Comparison of ENCODE assay signal across 13 cellular contexts in the genomic region with DNA sequence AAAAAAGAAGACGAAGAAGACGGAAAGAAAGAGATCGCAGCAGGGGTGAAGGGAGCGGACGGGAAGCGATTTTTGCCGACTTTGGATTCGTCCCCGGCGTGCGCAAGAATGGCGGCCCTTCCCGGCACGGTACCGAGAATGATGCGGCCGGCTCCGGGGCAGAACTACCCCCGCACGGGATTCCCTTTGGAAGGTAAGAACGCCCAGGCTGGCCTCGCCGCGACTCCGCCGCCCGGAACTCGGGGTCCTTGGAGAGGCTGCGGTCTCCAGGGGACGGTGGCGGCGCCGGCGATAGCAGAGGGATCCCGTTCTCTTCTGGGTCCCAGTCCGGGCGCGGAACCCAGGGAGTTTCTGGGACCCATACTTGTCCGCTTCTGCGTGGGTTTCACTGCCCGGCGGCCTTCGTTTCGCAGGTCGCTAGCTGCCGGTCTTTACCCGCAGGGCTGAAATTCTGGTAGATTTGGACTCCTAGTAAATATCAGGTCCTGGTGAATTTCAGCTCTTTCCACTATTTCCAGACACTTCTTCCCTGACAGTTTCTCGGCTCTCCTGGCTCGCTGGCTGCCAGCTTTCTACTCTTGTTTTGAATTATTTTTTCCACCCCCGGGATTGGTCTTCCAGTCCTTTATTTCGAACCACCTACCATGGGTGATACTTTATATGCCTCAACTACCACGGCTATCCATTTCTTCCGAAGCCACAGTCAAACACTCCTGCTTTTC. TPM values are rescaled to one million over a fixed set of nuclear protein-coding genes. Genes with fewer than 3 reads are reported as not detected.
A peak's percentile ranks its signal among the peaks of the same experiment; 100 is the strongest.
DNase-seq lines count a peak whose midpoint lies in the region; ATAC-seq and TF ChIP-seq lines count a peak whose summit lies in the region.
"Had no signal": no experiment of that assay in that cellular context is flagged by ENCODE, and none has a peak within 500 bp of the region (broad histone marks: within the 10 kb centered on the region; RNA-seq: fewer than 3 reads in every experiment).

No MANE protein-coding gene starts in this region.

- H3K4me1 ChIP-seq in smooth muscle cell (ENCODE audit: low read depth) (peaks cover 41% of the 10 kb centered on the region), gastroesophageal sphincter (peaks cover 0 to 22% (median 11%) of the 10 kb centered on the region in 3 donors)
- H3K4me1 ChIP-seq: right lobe of liver, testis had no signal

- peaks cover 6% of the 10 kb centered on the region for H3K36me3 Mint-ChIP-seq in activated CD4-positive, alpha-beta T cell treated with anti-CD3 and anti-CD28 coated beads, Interleukin-2, amount 10 ng/mL, durations not matched to agents 24 days and 14 days (ENCODE audit: low read depth)
- H3K36me3 Mint-ChIP-seq in activated T-helper 1 cell treated with anti-CD3 and anti-CD28 coated beads, Interleukin-12 subunit alpha, Interleukin-12 subunit beta, Interleukin-2, Interleukin-4 antibody, amounts not matched to agents 30 ng/mL and 10 ng/mL and 1 ng/mL, durations not matched to agents 14 hours and 24 hours and 36 hours (ENCODE audit: low read depth), result peaks cover 10% of the 10 kb centered on the region
- H3K36me3 Mint-ChIP-seq in CD14-positive monocyte, result peaks cover 2 to 3% of the 10 kb centered on the region in 2 donors

- peaks cover 87% of the 10 kb centered on the region for H3K27me3 Mint-ChIP-seq in activated CD4-positive, alpha-beta T cell treated with anti-CD3 and anti-CD28 coated beads, Interleukin-2, amount 10 ng/mL, durations not matched to agents 24 days and 14 days
- peaks cover 79% of the 10 kb centered on the region for H3K27me3 Mint-ChIP-seq in activated T-helper 1 cell treated with anti-CD3 and anti-CD28 coated beads, Interleukin-12 subunit alpha, Interleukin-12 subunit beta, Interleukin-2, Interleukin-4 antibody, amounts not matched to agents 30 ng/mL and 10 ng/mL and 1 ng/mL, durations not matched to agents 14 hours and 24 hours and 36 hours (ENCODE audit: insufficient read depth)
- H3K27me3 Mint-ChIP-seq in CD14-positive monocyte (ENCODE audit: low read depth in 3 of 3), result peaks cover 95 to 99% (median 98%) of the 10 kb centered on the region in 3 donors

- TF ChIP-seq POLR2A in gastroesophageal sphincter (IDR thresholded peaks at IDR 0.05), result no peak

- H3K4me3 ChIP-seq in smooth muscle cell (no peak overlapping the region), gastroesophageal sphincter (peak overlapping the region in 1 of 2 donors; percentile 12)
- H3K4me3 ChIP-seq: right lobe of liver had no signal

- peaks cover 100% of the 10 kb centered on the region for H3K27me3 ChIP-seq in smooth muscle cell (ENCODE audit: low read depth)
- H3K27me3 ChIP-seq in gastroesophageal sphincter, result peaks cover 100% of the 10 kb centered on the region

- no peak for TF ChIP-seq CTCF in smooth muscle cell (IDR thresholded peaks at IDR 0.05; ENCODE audit: borderline replicate concordance, insufficient read depth, poor library complexity, severe bottlenecking)
- no peak for TF ChIP-seq CTCF in CD14-positive monocyte (IDR thresholded peaks at IDR 0.05)
- TF ChIP-seq CTCF in gastroesophageal sphincter (IDR thresholded peaks at IDR 0.05), result no peak

- no peaks in the 10 kb centered on the region for H3K9me3 Mint-ChIP-seq in activated CD4-positive, alpha-beta T cell treated with anti-CD3 and anti-CD28 coated beads, Interleukin-2, amount 10 ng/mL, durations not matched to agents 24 days and 14 days
- no peaks in the 10 kb centered on the region for H3K9me3 Mint-ChIP-seq in activated T-helper 1 cell treated with anti-CD3 and anti-CD28 coated beads, Interleukin-12 subunit alpha, Interleukin-12 subunit beta, Interleukin-2, Interleukin-4 antibody, amounts not matched to agents 30 ng/mL and 10 ng/mL and 1 ng/mL, durations not matched to agents 14 hours and 24 hours and 36 hours
- H3K9me3 Mint-ChIP-seq in CD14-positive monocyte, result peaks cover 0 to 21% (median 14%) of the 10 kb centered on the region in 7 donors

- peaks cover 9% of the 10 kb centered on the region for H3K4me1 Mint-ChIP-seq in activated CD4-positive, alpha-beta T cell treated with anti-CD3 and anti-CD28 coated beads, Interleukin-2, amount 10 ng/mL, durations not matched to agents 24 days and 14 days
- H3K4me1 Mint-ChIP-seq in activated T-helper 1 cell treated with anti-CD3 and anti-CD28 coated beads, Interleukin-12 subunit alpha, Interleukin-12 subunit beta, Interleukin-2, Interleukin-4 antibody, amounts not matched to agents 30 ng/mL and 10 ng/mL and 1 ng/mL, durations not matched to agents 14 hours and 24 hours and 36 hours (ENCODE audit: low read depth), result no peaks in the 10 kb centered on the region
- no peaks in the 10 kb centered on the region for H3K4me1 Mint-ChIP-seq in CD14-positive monocyte

- no peaks in the 10 kb centered on the region for H3F3A ChIP-seq in smooth muscle cell (ENCODE audit: low read depth)

- H3K9ac ChIP-seq in smooth muscle cell (ENCODE audit: low read depth), result no peak overlapping the region

- H3K9me3 ChIP-seq in smooth muscle cell (replicated peaks; ENCODE audit: low read depth), result no peaks in the 10 kb centered on the region
- H3K9me3 ChIP-seq in gastroesophageal sphincter, result no peaks in the 10 kb centered on the region
- H3K9me3 ChIP-seq: right lobe of liver, testis had no signal

- H3K4me2 ChIP-seq in smooth muscle cell, result peak overlapping the region; percentile 77

- H3K27ac ChIP-seq in smooth muscle cell (ENCODE audit: low read depth) (no peak overlapping the region), gastroesophageal sphincter (no peak overlapping the region)
- H3K27ac ChIP-seq: right lobe of liver, testis had no signal

- no peaks in the 10 kb centered on the region for H3K79me2 ChIP-seq in smooth muscle cell (ENCODE audit: low read depth)

- no peak overlapping the region for H2AFZ ChIP-seq in smooth muscle cell (ENCODE audit: low read depth)

- intact Hi-C loops in activated CD4-positive, alpha-beta T cell treated with anti-CD3 and anti-CD28 coated beads, Interleukin-2, amount 10 ng/mL, durations not matched to agents 24 days and 14 days (cut with micrococcal nuclease), result no loop called here
- intact Hi-C loops in activated T-helper 1 cell treated with anti-CD3 and anti-CD28 coated beads, Interleukin-12 subunit alpha, Interleukin-12 subunit beta, Interleukin-2, Interleukin-4 antibody, amounts not matched to agents 30 ng/mL and 10 ng/mL and 1 ng/mL, durations not matched to agents 14 hours and 24 hours and 36 hours (cut with micrococcal nuclease), result loop anchor here (10.0 kb wide), 1 partner anchor 1853 kb away; a partner anchor contains a TSS
- intact Hi-C loops in CD14-positive monocyte (cut with micrococcal nuclease), result no loop called here

- H3K36me3 ChIP-seq in smooth muscle cell (ENCODE audit: low read depth) (no peaks in the 10 kb centered on the region), gastroesophageal sphincter (no peaks in the 10 kb centered on the region)
- H3K36me3 ChIP-seq: right lobe of liver had no signal

- peak overlapping the region; percentile 74 for H3K27ac Mint-ChIP-seq in activated CD4-positive, alpha-beta T cell treated with anti-CD3 and anti-CD28 coated beads, Interleukin-2, amount 10 ng/mL, durations not matched to agents 24 days and 14 days
- H3K27ac Mint-ChIP-seq in activated T-helper 1 cell treated with anti-CD3 and anti-CD28 coated beads, Interleukin-12 subunit alpha, Interleukin-12 subunit beta, Interleukin-2, Interleukin-4 antibody, amounts not matched to agents 30 ng/mL and 10 ng/mL and 1 ng/mL, durations not matched to agents 14 hours and 24 hours and 36 hours, result peak overlapping the region; percentile 71
- no peak overlapping the region for H3K27ac Mint-ChIP-seq in CD14-positive monocyte

- no peak for DNase-seq in activated CD4-positive, alpha-beta T cell treated with anti-CD3 and anti-CD28 coated beads, Interleukin-2, amount 10 ng/mL, durations not matched to agents 24 days and 14 days
- DNase-seq in activated CD4-positive, alpha-beta T cell treated with anti-CD3 and anti-CD28 coated beads, Interleukin-2, amount 50 U/mL, for 4 hours, result no peak
- DNase-seq in activated T-helper 1 cell treated with anti-CD3 and anti-CD28 coated beads, Interleukin-12 subunit alpha, Interleukin-12 subunit beta, Interleukin-2, Interleukin-4 antibody, amounts not matched to agents 30 ng/mL and 10 ng/mL and 1 ng/mL, durations not matched to agents 14 hours and 24 hours and 36 hours (ENCODE audit: low spot score), result no peak
- DNase-seq in left kidney (ENCODE audit: low read depth, low spot score) (peak; percentile 58), smooth muscle cell (lab: John Stamatoyannopoulos, UW; ENCODE audit: unreplicated experiment) (no peak), CD14-positive monocyte (ENCODE audit: low spot score) (no peak), NOMO-1 treated with DMSO at 0.1 percent for 48 hours (lab: John Stamatoyannopoulos, UW; ENCODE audit: unreplicated experiment) (no peak)
- DNase-seq: ACHN, activated gamma-delta T cell, right lobe of liver, testis had no signal

- no peaks in the 10 kb centered on the region for H4K20me1 ChIP-seq in smooth muscle cell (ENCODE audit: low read depth)

- 1% methylated on average over 50 of the region's 53 CpGs for WGBS in smooth muscle cell (ENCODE audit: low lambda C conversion rate)
- 2 to 3% methylated on average over 20 to 51 of the region's 53 CpGs for WGBS in gastroesophageal sphincter (ENCODE audit: low coverage in 1 of 2), 2 donors

- no peak overlapping the region for H3K4me3 Mint-ChIP-seq in activated CD4-positive, alpha-beta T cell treated with anti-CD3 and anti-CD28 coated beads, Interleukin-2, amount 10 ng/mL, durations not matched to agents 24 days and 14 days
- H3K4me3 Mint-ChIP-seq in activated T-helper 1 cell treated with anti-CD3 and anti-CD28 coated beads, Interleukin-12 subunit alpha, Interleukin-12 subunit beta, Interleukin-2, Interleukin-4 antibody, amounts not matched to agents 30 ng/mL and 10 ng/mL and 1 ng/mL, durations not matched to agents 14 hours and 24 hours and 36 hours, result no peak overlapping the region
- H3K4me3 Mint-ChIP-seq in CD14-positive monocyte, result peak overlapping the region in 1 of 2 donors; percentile 84

- TF ChIP-seq EP300 in gastroesophageal sphincter (IDR thresholded peaks at IDR 0.05), result no peak

- no peak for ATAC-seq in gastroesophageal sphincter
- ATAC-seq: esophagus mucosa, right lobe of liver had no signal

RNA-seq across cellular contexts. Expression of a gene that starts 1.0 kb away (rescaled TPM):
- total RNA-seq in activated CD4-positive, alpha-beta T cell treated with anti-CD3 and anti-CD28 coated beads, Interleukin-2, amount 10 ng/mL, durations not matched to agents 24 days and 14 days, result not detected in 2 replicates
- total RNA-seq in activated T-helper 1 cell treated with anti-CD3 and anti-CD28 coated beads, Interleukin-12 subunit alpha, Interleukin-12 subunit beta, Interleukin-2, Interleukin-4 antibody, amounts not matched to agents 30 ng/mL and 10 ng/mL and 1 ng/mL, durations not matched to agents 14 hours and 24 hours and 36 hours, result not detected in 2 replicates
- total RNA-seq in smooth muscle cell (not detected in 2 replicates), gastroesophageal sphincter (not detected)
- polyA plus RNA-seq in smooth muscle cell (not detected in 2 replicates), CD14-positive monocyte (not detected)
- total RNA-seq: esophagus mucosa, right lobe of liver had no signal

Comparison
In these comparisons a context has a peak if more than half of its experiments do, and no peak if none do; other contexts are left out.
1. H3K27ac Mint-ChIP-seq: peak in activated CD4-positive, alpha-beta T cell treated with anti-CD3 and anti-CD28 coated beads, Interleukin-2, amount 10 ng/mL, durations not matched to agents 24 days and 14 days (single experiment) and activated T-helper 1 cell treated with anti-CD3 and anti-CD28 coated beads, Interleukin-12 subunit alpha, Interleukin-12 subunit beta, Interleukin-2, Interleukin-4 antibody, amounts not matched to agents 30 ng/mL and 10 ng/mL and 1 ng/mL, durations not matched to agents 14 hours and 24 hours and 36 hours (single experiment); none in CD14-positive monocyte (0 of 7).